In genomic region chr1:207058252-207058651, GRCh38 we compare ENCODE assay signal across 31 cellular contexts. TPM values are rescaled to one million over a fixed set of nuclear protein-coding genes. Genes with fewer than 3 reads are reported as not detected.
"Had no signal": no experiment of that assay in that cellular context is flagged by ENCODE, and none has a peak within 500 bp of the region (broad histone marks: within the 10 kb centered on the region; RNA-seq: fewer than 3 reads in every experiment).

No MANE protein-coding gene starts in this region.

- H3K36me3 ChIP-seq: prostate gland had no signal

- H3K27ac ChIP-seq: prostate gland, right lobe of liver, tibial nerve, vagina had no signal

- H3K9me3 ChIP-seq: mucosa of descending colon, prostate gland, right lobe of liver, tibial nerve, vagina had no signal

- H3K4me1 ChIP-seq: prostate gland, right lobe of liver, vagina had no signal

- DNase-seq: activated CD4-positive, alpha-beta T cell treated with anti-CD3 and anti-CD28 coated beads, Interleukin-2, amount 10 ng/mL, durations not matched to agents 7 days and 5 days; activated CD4-positive, CD25-positive, alpha-beta regulatory T cell; activated CD8-positive, alpha-beta memory T cell treated with anti-CD3 and anti-CD28 coated beads for 24 hours; activated CD8-positive, alpha-beta memory T cell treated with anti-CD3 and anti-CD28 coated beads, Interleukin-2, amount 50 U/mL, for 48 hours; activated effector memory CD4-positive, alpha-beta T cell treated with Interleukin-2 at 50 U/mL for 16 hours; activated naive CD4-positive, alpha-beta T cell treated with anti-CD3 and anti-CD28 coated beads, Interleukin-2, amount 10 ng/mL, durations not matched to agents 7 days and 5 days; activated naive CD8-positive, alpha-beta T cell treated with anti-CD3 and anti-CD28 coated beads, Interleukin-2, amount 50 U/mL, for 24 hours; activated T-cell treated with anti-CD3 and anti-CD28 coated beads, Interleukin-2, amount 50 U/mL, for 48 hours; anterior cingulate cortex; central memory CD4-positive, alpha-beta T cell; dorsolateral prefrontal cortex; foreskin melanocyte; head of caudate nucleus; kidney glomerular epithelial cell; mesenchymal stem cell; mucosa of descending colon; naive B cell; right lobe of liver; stimulated activated CD8-positive, alpha-beta memory T cell treated with anti-CD3 and anti-CD28 coated beads, Interleukin-4, amount 100 ng/mL, for 48 hours; stimulated activated naive CD4-positive, alpha-beta T cell; T-helper 1 cell; T1000 had no signal

- H3K27me3 ChIP-seq: dorsolateral prefrontal cortex, right lobe of liver, tibial nerve, vagina had no signal

- ATAC-seq: activated naive CD8-positive, alpha-beta T cell treated with anti-CD3 and anti-CD28 coated beads, Interleukin-2, amount 50 U/mL, for 24 hours; mucosa of descending colon; right lobe of liver had no signal

- H3K4me2 ChIP-seq: smooth muscle cell had no signal

- H3K4me3 ChIP-seq: dorsolateral prefrontal cortex, mucosa of descending colon, prostate gland, right lobe of liver, smooth muscle cell, tibial nerve, vagina had no signal

RNA-seq across cellular contexts. Expression of gene C1orf116, which starts 25.7 kb away (rescaled TPM):
- total RNA-seq: activated CD4-positive, alpha-beta T cell treated with anti-CD3 and anti-CD28 coated beads, Interleukin-2, amount 10 ng/mL, durations not matched to agents 7 days and 5 days; osteoblast had no signal

RNA-seq across cellular contexts. Expression of gene C4BPB, which starts 30.4 kb away (rescaled TPM):
- total RNA-seq: dorsolateral prefrontal cortex, epithelial cell of proximal tubule, lower leg skin, neural crest cell, osteoblast, vagina had no signal

RNA-seq across cellular contexts. Expression of gene C4BPA, which starts 45.8 kb away (rescaled TPM):
- total RNA-seq: activated CD4-positive, alpha-beta T cell treated with anti-CD3 and anti-CD28 coated beads, Interleukin-2, amount 10 ng/mL, durations not matched to agents 7 days and 5 days; dorsolateral prefrontal cortex; epithelial cell of proximal tubule; lower leg skin; neural crest cell; osteoblast; prostate gland; smooth muscle cell; subcutaneous adipose tissue; tibial nerve; vagina had no signal
- polyA plus RNA-seq: smooth muscle cell had no signal
